Comparison of ENCODE assay signal across 10 cellular contexts in genomic region chr10:12334186-12334530, GRCh38. TPM values are rescaled to one million over a fixed set of nuclear protein-coding genes. Genes with fewer than 3 reads are reported as not detected.
DNase-seq lines count a peak whose midpoint lies in the region; ATAC-seq and TF ChIP-seq lines count a peak whose summit lies in the region.
"Had no signal": no experiment of that assay in that cellular context is flagged by ENCODE, and none has a peak within 500 bp of the region (broad histone marks: within the 10 kb centered on the region; RNA-seq: fewer than 3 reads in every experiment).

No MANE protein-coding gene starts in this region.

- TF ChIP-seq CTCF in ascending aorta (IDR thresholded peaks at IDR 0.05) (no peak), transverse colon (IDR thresholded peaks at IDR 0.05) (no peak), GM13976 (IDR thresholded peaks at IDR 0.05; ENCODE audit: borderline replicate concordance, control extremely low read depth, extremely low read depth, insufficient read depth, missing control alignments) (no peak)

- intact Hi-C loops in activated naive CD4-positive, alpha-beta T cell treated with anti-CD3 and anti-CD28 coated beads for 36 hours (cut with micrococcal nuclease) = no loop called here
- intact Hi-C loops in ascending aorta (cut with DNase I) (loop anchor here (1.0 to 5.0 kb wide), 3 partner anchors 15 to 112 kb away; partner anchors contain the start of gene CAMK1D), transverse colon (cut with DNase I; ENCODE audit: low total_unique reads) (no loop called here)

- peak overlapping the region; percentile 85 to 86 for H3K27ac ChIP-seq in ascending aorta
- peak overlapping the region; percentile 94 for H3K27ac ChIP-seq in mesodermal cell (ENCODE audit: low read depth, low read length, severe bottlenecking)
- peak overlapping the region; percentile 60 to 65 (median 62) for H3K27ac ChIP-seq in transverse colon

- 91 to 92% methylated on average over 6 of the region's 6 CpGs for WGBS in mesodermal cell (ENCODE audit: insufficient coverage in 2 of 2), 2 experiments
- WGBS in transverse colon (ENCODE audit: low coverage in 1 of 2), 2 donors = 35 to 73% methylated on average over 6 of the region's 6 CpGs

- DNase-seq in activated naive CD4-positive, alpha-beta T cell treated with anti-CD3 and anti-CD28 coated beads, Interleukin-2, amount 50 U/mL, for 72 hours (ENCODE audit: low spot score in 2 of 2) = no peak
- no peak for DNase-seq in activated naive CD4-positive, alpha-beta T cell treated with anti-CD3 and anti-CD28 coated beads for 36 hours
- DNase-seq in ascending aorta (ENCODE audit: low spot score in 2 of 2) = no peak
- DNase-seq in transverse colon = no peak
- no peak for DNase-seq in left lobe of liver (ENCODE audit: low spot score)
- DNase-seq in GM13976 (ENCODE audit: low spot score) = no peak
- DNase-seq in NCI-H187 (lab: John Stamatoyannopoulos, UW) = no peak
- DNase-seq: activated naive CD4-positive, alpha-beta T cell treated with anti-CD3 and anti-CD28 coated beads, Interleukin-2, amount 10 ng/mL, durations not matched to agents 7 days and 5 days; NCI-H1105 had no signal

- ATAC-seq in activated naive CD4-positive, alpha-beta T cell treated with anti-CD3 and anti-CD28 coated beads, Interleukin-2, amount 50 U/mL, for 72 hours = no peak
- no peak for ATAC-seq in left lobe of liver

- no peak for TF ChIP-seq POLR2A in transverse colon (IDR thresholded peaks at IDR 0.05)

- H3K27ac Mint-ChIP-seq in activated naive CD4-positive, alpha-beta T cell treated with anti-CD3 and anti-CD28 coated beads, Interleukin-2, amount 50 U/mL, for 72 hours = peak overlapping the region; percentile 26 to 69
- H3K27ac Mint-ChIP-seq in activated naive CD4-positive, alpha-beta T cell treated with anti-CD3 and anti-CD28 coated beads for 36 hours = no peak overlapping the region
- H3K27ac Mint-ChIP-seq: activated naive CD4-positive, alpha-beta T cell treated with anti-CD3 and anti-CD28 coated beads, Interleukin-2, amount 10 ng/mL, durations not matched to agents 7 days and 5 days had no signal

- H3K36me3 Mint-ChIP-seq in activated naive CD4-positive, alpha-beta T cell treated with anti-CD3 and anti-CD28 coated beads, Interleukin-2, amount 50 U/mL, for 72 hours = no peaks in the 10 kb centered on the region
- no peaks in the 10 kb centered on the region for H3K36me3 Mint-ChIP-seq in activated naive CD4-positive, alpha-beta T cell treated with anti-CD3 and anti-CD28 coated beads for 36 hours (ENCODE audit: low read depth)
- H3K36me3 Mint-ChIP-seq: activated naive CD4-positive, alpha-beta T cell treated with anti-CD3 and anti-CD28 coated beads, Interleukin-2, amount 10 ng/mL, durations not matched to agents 7 days and 5 days had no signal

- H3K36me3 ChIP-seq in ascending aorta = no peaks in the 10 kb centered on the region
- H3K36me3 ChIP-seq in mesodermal cell (ENCODE audit: control insufficient read depth, insufficient read depth, low read length) = no peaks in the 10 kb centered on the region
- no peaks in the 10 kb centered on the region for H3K36me3 ChIP-seq in transverse colon

- H3K4me1 ChIP-seq in ascending aorta (peaks cover 0 to 18% of the 10 kb centered on the region in 2 donors), mesodermal cell (ENCODE audit: control insufficient read depth, insufficient read depth, low read length, poor library complexity, severe bottlenecking) (peaks cover 21% of the 10 kb centered on the region), transverse colon (peaks cover 0 to 12% (median 7%) of the 10 kb centered on the region in 4 donors)

- no peaks in the 10 kb centered on the region for H3K9me3 Mint-ChIP-seq in activated naive CD4-positive, alpha-beta T cell treated with anti-CD3 and anti-CD28 coated beads, Interleukin-2, amount 50 U/mL, for 72 hours
- no peaks in the 10 kb centered on the region for H3K9me3 Mint-ChIP-seq in activated naive CD4-positive, alpha-beta T cell treated with anti-CD3 and anti-CD28 coated beads for 36 hours
- H3K9me3 Mint-ChIP-seq: activated naive CD4-positive, alpha-beta T cell treated with anti-CD3 and anti-CD28 coated beads, Interleukin-2, amount 10 ng/mL, durations not matched to agents 7 days and 5 days had no signal

- H3K4me3 ChIP-seq in ascending aorta (no peak overlapping the region), mesodermal cell (ENCODE audit: extremely low read depth, insufficient read depth, low read length, poor library complexity, severe bottlenecking) (no peak overlapping the region), transverse colon (no peak overlapping the region)

- in situ Hi-C loops in transverse colon (cut with MboI; ENCODE audit: low pct_ligation_motif_present in 1 of 4, low pct_unique_long_range_greater_than_20kb in 1 of 4, low sequenced_read_pairs in 3 of 4) = no loop called here
- in situ Hi-C loops in GM13976 (cut with MboI; ENCODE audit: low sequenced_read_pairs, unreplicated experiment) = no loop called here

- no peak overlapping the region for H3K4me3 Mint-ChIP-seq in activated naive CD4-positive, alpha-beta T cell treated with anti-CD3 and anti-CD28 coated beads for 36 hours
- H3K4me3 Mint-ChIP-seq: activated naive CD4-positive, alpha-beta T cell treated with anti-CD3 and anti-CD28 coated beads, Interleukin-2, amount 10 ng/mL, durations not matched to agents 7 days and 5 days had no signal

- H3K9me3 ChIP-seq in ascending aorta = no peaks in the 10 kb centered on the region
- no peaks in the 10 kb centered on the region for H3K9me3 ChIP-seq in mesodermal cell (ENCODE audit: control insufficient read depth, low read length)
- H3K9me3 ChIP-seq in transverse colon = no peaks in the 10 kb centered on the region

- H3K27me3 ChIP-seq in ascending aorta = no peaks in the 10 kb centered on the region
- no peaks in the 10 kb centered on the region for H3K27me3 ChIP-seq in transverse colon

- no peaks in the 10 kb centered on the region for H3K27me3 Mint-ChIP-seq in activated naive CD4-positive, alpha-beta T cell treated with anti-CD3 and anti-CD28 coated beads for 36 hours (ENCODE audit: low read depth)

- peaks cover 7% of the 10 kb centered on the region for H3K4me1 Mint-ChIP-seq in activated naive CD4-positive, alpha-beta T cell treated with anti-CD3 and anti-CD28 coated beads for 36 hours (ENCODE audit: low read depth)
- H3K4me1 Mint-ChIP-seq: activated naive CD4-positive, alpha-beta T cell treated with anti-CD3 and anti-CD28 coated beads, Interleukin-2, amount 10 ng/mL, durations not matched to agents 7 days and 5 days had no signal

- TF ChIP-seq EP300 in transverse colon (IDR thresholded peaks at IDR 0.05; ENCODE audit: low read depth) = no peak

- CTCF ChIA-PET in activated naive CD4-positive, alpha-beta T cell treated with anti-CD3 and anti-CD28 coated beads for 36 hours (lab: Charles Lee) = no interaction called here

RNA-seq across cellular contexts. Expression of gene CAMK1D, which starts 15.2 kb away (rescaled TPM):
- 10 to 100 TPM in 1 of 2 donors, 1 to 10 TPM in 1; 1.1 to 13.0 TPM for total RNA-seq in activated naive CD4-positive, alpha-beta T cell treated with anti-CD3 and anti-CD28 coated beads, Interleukin-2, amount 50 U/mL, for 72 hours
- total RNA-seq in activated naive CD4-positive, alpha-beta T cell treated with anti-CD3 and anti-CD28 coated beads for 36 hours = 10 to 100 TPM in 1 of 2 experiments, 1 to 10 TPM in 1; 9.5 to 11.3 TPM
- 4.2 TPM for total RNA-seq in ascending aorta
- 3.6 TPM for polyA plus RNA-seq in mesodermal cell (2013, experiment 1 of 2)
- 3.6 TPM for polyA plus RNA-seq in mesodermal cell (2013, experiment 2 of 2)
- 10 to 100 TPM; 13.5 to 21.4 (median 15.7) TPM for total RNA-seq in transverse colon
- 8.1 TPM for total RNA-seq in left lobe of liver
